In the genomic region with DNA sequence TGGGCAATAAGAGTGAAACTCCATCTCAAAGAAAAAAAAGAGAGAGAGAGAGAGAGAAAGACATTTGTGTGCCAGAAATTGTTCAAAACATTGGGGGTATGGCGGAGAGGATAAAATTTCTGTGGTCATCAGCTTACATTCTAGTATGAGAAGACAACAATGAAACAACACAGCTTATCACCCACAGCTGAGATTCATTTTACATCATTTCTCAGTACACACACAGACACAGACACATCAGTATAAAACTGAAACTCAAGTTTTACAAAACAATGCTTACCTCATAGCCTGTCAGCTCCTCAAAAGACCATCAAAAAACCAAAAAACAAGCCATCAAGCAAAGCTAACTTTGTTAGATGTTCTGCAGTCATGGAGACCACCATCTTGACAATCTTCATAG, we compare ENCODE assay signal across 15 cellular contexts. TPM values are rescaled to one million over a fixed set of nuclear protein-coding genes. Genes with fewer than 3 reads are reported as not detected.
A peak's percentile ranks its signal among the peaks of the same experiment; 100 is the strongest.
DNase-seq lines count a peak whose midpoint lies in the region; ATAC-seq and TF ChIP-seq lines count a peak whose summit lies in the region.
"Had no signal": no experiment of that assay in that cellular context is flagged by ENCODE, and none has a peak within 500 bp of the region (broad histone marks: within the 10 kb centered on the region; RNA-seq: fewer than 3 reads in every experiment).

No MANE protein-coding gene starts in this region.

- ATAC-seq in GM18907 (IDR thresholded peaks at IDR 0.05; ENCODE audit: unreplicated experiment), result no peak
- ATAC-seq: A549; CD8-positive, alpha-beta T cell had no signal

- H3K9me3 Mint-ChIP-seq in neural progenitor cell, result no peaks in the 10 kb centered on the region
- H3K9me3 Mint-ChIP-seq: CD14-positive monocyte; CD8-positive, alpha-beta T cell had no signal

- H3K9me3 ChIP-seq in neural progenitor cell (ENCODE audit: low read depth), result no peaks in the 10 kb centered on the region
- H3K9me3 ChIP-seq: A549 had no signal

- DNase-seq in AG10803 (ENCODE audit: low read depth) (peak; percentile 5), GM12865 (ENCODE audit: low read depth) (peak; percentile 52), neural progenitor cell (ENCODE audit: low spot score) (no peak), NCI-H2171 treated with DMSO at 0.1 percent for 48 hours (lab: John Stamatoyannopoulos, UW) (no peak)
- DNase-seq: CD8-positive, alpha-beta T cell; COR-L47; DMS153; DMS79 treated with DMSO at 0.1 percent for 48 hours; EL had no signal

- H3K36me3 Mint-ChIP-seq in neural progenitor cell, result no peaks in the 10 kb centered on the region
- H3K36me3 Mint-ChIP-seq: CD14-positive monocyte; CD8-positive, alpha-beta T cell; IgD-negative memory B cell had no signal

- no peak overlapping the region for H3K4me3 Mint-ChIP-seq in neural progenitor cell
- H3K4me3 Mint-ChIP-seq: CD14-positive monocyte; CD8-positive, alpha-beta T cell; IgD-negative memory B cell had no signal

- H3K27ac ChIP-seq in KMS-11 (peak overlapping the region; percentile 20; the same call in 1 of the 2 replicates), neural progenitor cell (no peak overlapping the region)
- H3K27ac ChIP-seq: A549 had no signal

- no peaks in the 10 kb centered on the region for H3F3A ChIP-seq in neural progenitor cell (ENCODE audit: low read depth)

- no peaks in the 10 kb centered on the region for H3K4me1 Mint-ChIP-seq in neural progenitor cell

- H3K4me1 ChIP-seq in KMS-11 (ENCODE audit: low read depth, poor library complexity, severe bottlenecking), result peaks cover 61% of the 10 kb centered on the region
- no peaks in the 10 kb centered on the region for H3K4me1 ChIP-seq in neural progenitor cell
- H3K4me1 ChIP-seq: A549, HAP-1 had no signal

- H3K27me3 ChIP-seq in KMS-11 (ENCODE audit: insufficient read depth, low read depth) (no peaks in the 10 kb centered on the region), neural progenitor cell (peaks cover 7% of the 10 kb centered on the region)

- no peak overlapping the region for H3K9ac ChIP-seq in KMS-11
- no peak overlapping the region for H3K9ac ChIP-seq in neural progenitor cell

- H3K4me2 ChIP-seq in KMS-11, result peak overlapping the region; percentile 71
- no peak overlapping the region for H3K4me2 ChIP-seq in neural progenitor cell
- H3K4me2 ChIP-seq: A549 had no signal

- TF ChIP-seq CTCF in AG10803 (conservative IDR thresholded peaks at IDR 0.05; ENCODE audit: low read length) (no peak), GM12865 (IDR thresholded peaks at IDR 0.05; ENCODE audit: insufficient read depth, low read depth, low read length, missing control alignments) (no peak), KMS-11 (conservative IDR thresholded peaks at IDR 0.05; ENCODE audit: low read depth, low read length) (no peak), neural progenitor cell (IDR thresholded peaks at IDR 0.05) (no peak)

- H3K79me2 ChIP-seq in KMS-11 (ENCODE audit: insufficient read depth, low read depth) (no peaks in the 10 kb centered on the region), neural progenitor cell (ENCODE audit: low read depth) (no peaks in the 10 kb centered on the region)

- peaks cover 4% of the 10 kb centered on the region for H3K27me3 Mint-ChIP-seq in neural progenitor cell (ENCODE audit: insufficient read depth, low read depth)

- no peaks in the 10 kb centered on the region for H3K36me3 ChIP-seq in KMS-11 (ENCODE audit: insufficient read depth)
- H3K36me3 ChIP-seq in neural progenitor cell, result no peaks in the 10 kb centered on the region
- H3K36me3 ChIP-seq: HAP-1 had no signal

- peak overlapping the region; percentile 31 for H2AFZ ChIP-seq in KMS-11 (ENCODE audit: low read depth)
- H2AFZ ChIP-seq in neural progenitor cell (replicated peaks), result peak overlapping the region; percentile 26

- no peak overlapping the region for H3K27ac Mint-ChIP-seq in neural progenitor cell
- H3K27ac Mint-ChIP-seq: CD14-positive monocyte; CD8-positive, alpha-beta T cell; IgD-negative memory B cell had no signal

- no peak overlapping the region for H3K4me3 ChIP-seq in AG10803 (ENCODE audit: low read length)
- H3K4me3 ChIP-seq in GM12865 (ENCODE audit: low read depth, low read length), result no peak overlapping the region
- H3K4me3 ChIP-seq in KMS-11 (IDR thresholded peaks at IDR 0.05; ENCODE audit: insufficient read depth, low read depth, low read length), result no peak overlapping the region
- H3K4me3 ChIP-seq in neural progenitor cell, result no peak overlapping the region
- H3K4me3 ChIP-seq: A549, HAP-1 had no signal

- H4K20me1 ChIP-seq in KMS-11 (ENCODE audit: insufficient read depth), result no peaks in the 10 kb centered on the region
- H4K20me1 ChIP-seq in neural progenitor cell (ENCODE audit: low read depth), result no peaks in the 10 kb centered on the region

RNA-seq across cellular contexts. Expression of a gene that starts 31.4 kb away (rescaled TPM):
- 37.9 and 52.7 TPM in 2 replicates for total RNA-seq in neural progenitor cell (ENCODE audit: low replicate concordance)

Comparison
In these comparisons a context has a peak if more than half of its experiments do, and no peak if none do; other contexts are left out.
1. DNase-seq: peak in AG10803 (single experiment) and GM12865 (single experiment); none in neural progenitor cell (single experiment) and NCI-H2171 treated with DMSO at 0.1 percent for 48 hours (single experiment).